15 cellular contexts compared by ENCODE assay signal in the genomic region with DNA sequence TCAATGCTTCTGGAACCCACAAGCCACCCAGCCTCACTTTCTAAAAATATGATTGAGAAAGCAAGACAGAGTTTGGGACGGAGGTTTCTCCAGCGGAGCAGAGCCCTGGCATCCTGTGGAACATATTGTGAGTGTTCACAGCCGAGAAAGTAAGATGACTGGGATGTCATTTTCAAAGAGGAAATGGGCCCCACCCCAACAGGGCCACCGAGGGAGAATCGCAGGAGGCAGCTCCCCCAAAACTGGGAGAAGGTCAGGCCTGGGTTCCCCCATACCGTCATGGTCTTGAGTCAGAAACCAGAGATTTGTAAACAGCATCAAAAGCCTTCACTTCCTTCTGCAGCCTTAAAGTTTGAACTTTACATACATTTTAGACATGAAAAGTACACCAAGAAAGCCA.
DNase-seq lines count a peak whose midpoint lies in the region; ATAC-seq and TF ChIP-seq lines count a peak whose summit lies in the region.
"Had no signal": no experiment of that assay in that cellular context is flagged by ENCODE, and none has a peak within 500 bp of the region (broad histone marks: within the 10 kb centered on the region; RNA-seq: fewer than 3 reads in every experiment).

No MANE protein-coding gene starts in this region.

- H3K4me1 ChIP-seq in left ventricle myocardium inferior (no peaks in the 10 kb centered on the region), BLaER1 (peaks cover 34% of the 10 kb centered on the region)

- no peak overlapping the region for H3K4me3 ChIP-seq in left ventricle myocardium inferior
- H3K4me3 ChIP-seq in BLaER1, result no peak overlapping the region
- H3K4me3 ChIP-seq: GM12878, GM23338 had no signal

- peaks cover 62% of the 10 kb centered on the region for H3K9me3 Mint-ChIP-seq in endothelial cell (ENCODE audit: unreplicated experiment)
- no peaks in the 10 kb centered on the region for H3K9me3 Mint-ChIP-seq in progenitor cell of endocrine pancreas (ENCODE audit: low read depth)
- H3K9me3 Mint-ChIP-seq in mesothelial cell of epicardium, result no peaks in the 10 kb centered on the region

- peaks cover 42% of the 10 kb centered on the region for H3K27me3 ChIP-seq in left ventricle myocardium inferior (ENCODE audit: low read depth)
- H3K27me3 ChIP-seq in BLaER1, result no peaks in the 10 kb centered on the region

- H3K27me3 Mint-ChIP-seq in endothelial cell (ENCODE audit: unreplicated experiment), result peaks cover 12% of the 10 kb centered on the region
- H3K27me3 Mint-ChIP-seq in progenitor cell of endocrine pancreas, result no peaks in the 10 kb centered on the region
- H3K27me3 Mint-ChIP-seq in mesothelial cell of epicardium (ENCODE audit: low read depth), result no peaks in the 10 kb centered on the region

- no peak overlapping the region for H3K9ac ChIP-seq in BLaER1

- H3K9me3 ChIP-seq in left ventricle myocardium inferior (replicated peaks) (no peaks in the 10 kb centered on the region), BLaER1 (no peaks in the 10 kb centered on the region)

- intact Hi-C loops in Right ventricle myocardium superior (cut with DNase I), result no loop called here
- intact Hi-C loops in left ventricle myocardium inferior (cut with micrococcal nuclease), result no loop called here

- no peak overlapping the region for H3K27ac Mint-ChIP-seq in endothelial cell (ENCODE audit: unreplicated experiment)
- no peak overlapping the region for H3K27ac Mint-ChIP-seq in progenitor cell of endocrine pancreas
- no peak overlapping the region for H3K27ac Mint-ChIP-seq in mesothelial cell of epicardium
- H3K27ac Mint-ChIP-seq: CD4-positive, alpha-beta memory T cell; GM23338 had no signal

- H3K4me2 ChIP-seq in BLaER1, result peak overlapping the region; percentile 53
- H3K4me2 ChIP-seq: GM23338 had no signal

- no peak for TF ChIP-seq CTCF in left ventricle myocardium inferior (IDR thresholded peaks at IDR 0.05; ENCODE audit: borderline replicate concordance)
- no peak for TF ChIP-seq CTCF in endothelial cell (IDR thresholded peaks at IDR 0.05; ENCODE audit: unreplicated experiment)
- no peak for TF ChIP-seq CTCF in progenitor cell of endocrine pancreas (IDR thresholded peaks at IDR 0.05; ENCODE audit: unreplicated experiment)
- no peak for TF ChIP-seq CTCF in mesothelial cell of epicardium (IDR thresholded peaks at IDR 0.05; ENCODE audit: unreplicated experiment)

- no peak for ATAC-seq in Right ventricle myocardium superior (ENCODE audit: poor library complexity)
- ATAC-seq: GM12878, GM23338 had no signal

- H3K4me3 Mint-ChIP-seq in endothelial cell (ENCODE audit: unreplicated experiment) (peak overlapping the region; percentile 56), progenitor cell of endocrine pancreas (ENCODE audit: low read depth) (peak overlapping the region; percentile 16), mesothelial cell of epicardium (no peak overlapping the region)
- H3K4me3 Mint-ChIP-seq: CD4-positive, alpha-beta memory T cell; GM23338 had no signal

- no peak overlapping the region for H3K27ac ChIP-seq in left ventricle myocardium inferior (replicated peaks)
- 0 out of 2 replicates have a peak overlapping the region, but pooled peaks have one; percentile 26 for H3K27ac ChIP-seq in BLaER1
- H3K27ac ChIP-seq: C4-2B had no signal

- H3K36me3 Mint-ChIP-seq in endothelial cell (ENCODE audit: low read depth, unreplicated experiment), result peaks cover 42% of the 10 kb centered on the region
- H3K36me3 Mint-ChIP-seq in progenitor cell of endocrine pancreas (ENCODE audit: insufficient read depth), result no peaks in the 10 kb centered on the region
- no peaks in the 10 kb centered on the region for H3K36me3 Mint-ChIP-seq in mesothelial cell of epicardium
- H3K36me3 Mint-ChIP-seq: CD4-positive, alpha-beta memory T cell had no signal

- no peaks in the 10 kb centered on the region for H4K20me1 ChIP-seq in BLaER1

- DNase-seq in Right ventricle myocardium superior (peak; percentile 20), left ventricle myocardium inferior (no peak), endothelial cell (ENCODE audit: low spot score) (no peak), progenitor cell of endocrine pancreas (ENCODE audit: low spot score, unreplicated experiment) (no peak), superior temporal gyrus (ENCODE audit: extremely low spot score) (no peak), mesothelial cell of epicardium (ENCODE audit: low spot score in 2 of 2, unreplicated experiment in 2 of 2) (no peak), NCI-H2107 treated with DMSO at 0.1 percent for 48 hours (lab: John Stamatoyannopoulos, UW; ENCODE audit: unreplicated experiment) (no peak)
- DNase-seq: AML-193; CD4-positive, alpha-beta memory T cell; DMS79; H7 had no signal

- no peaks in the 10 kb centered on the region for H3K4me1 Mint-ChIP-seq in endothelial cell (ENCODE audit: unreplicated experiment)
- H3K4me1 Mint-ChIP-seq in progenitor cell of endocrine pancreas (ENCODE audit: low read depth), result peaks cover 38% of the 10 kb centered on the region
- H3K4me1 Mint-ChIP-seq in mesothelial cell of epicardium, result no peaks in the 10 kb centered on the region
- H3K4me1 Mint-ChIP-seq: GM23338 had no signal

- H3K36me3 ChIP-seq in left ventricle myocardium inferior, result no peaks in the 10 kb centered on the region
- no peaks in the 10 kb centered on the region for H3K36me3 ChIP-seq in BLaER1
